In genomic region chr2:170381678-170382077, GRCh38 we compare ENCODE assay signal across 1 cellular context.
TF ChIP-seq lines count a peak whose summit lies in the region.

No MANE protein-coding gene starts in this region.

TF ChIP-seq in WTC11, 78 proteins besides CTCF, POLR2A, EP300 and RAD21 (continued from another document):
- peak; percentile 53; the same call in 1 of the 2 replicates for TF ChIP-seq PRDM15 (CRISPR knock-in tag; IDR thresholded peaks at IDR 0.05)
